17 cellular contexts compared by ENCODE assay signal in the genomic region with DNA sequence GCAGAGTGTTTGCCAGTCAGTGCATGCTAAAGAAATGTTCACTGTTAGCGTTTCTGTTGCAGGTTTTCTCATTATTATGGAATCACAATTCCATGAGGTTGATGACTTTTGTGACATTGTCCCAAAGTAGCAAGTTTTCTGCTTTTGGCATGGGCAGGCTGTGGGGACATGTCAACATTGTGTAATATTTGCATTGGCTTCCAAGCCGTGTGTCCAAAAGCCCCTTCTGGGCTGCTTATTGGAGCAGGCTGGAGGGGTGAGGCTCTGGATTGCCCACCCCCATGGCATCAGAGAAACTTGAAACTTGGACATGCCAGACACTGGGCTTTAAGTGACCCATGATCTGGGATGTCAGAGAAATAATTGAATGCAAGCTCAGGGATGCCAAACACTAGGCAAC.
"Had no signal": no experiment of that assay in that cellular context is flagged by ENCODE, and none has a peak within 500 bp of the region (broad histone marks: within the 10 kb centered on the region; RNA-seq: fewer than 3 reads in every experiment).

No MANE protein-coding gene starts in this region.

- ATAC-seq: naive thymus-derived CD8-positive, alpha-beta T cell had no signal

- H3K9me3 Mint-ChIP-seq: dendritic cell treated with granulocyte-macrophage colony-stimulating factor and Interleukin-4, amounts not matched to agents 40 ng/mL and 50 ng/mL, for 4 days; effector memory CD8-positive, alpha-beta T cell; endodermal cell; mesothelial cell of epicardium; naive B cell; naive thymus-derived CD8-positive, alpha-beta T cell had no signal

- H3K27me3 ChIP-seq: esophagus squamous epithelium had no signal

- H3K9me3 ChIP-seq: esophagus squamous epithelium, gastrocnemius medialis, heart right ventricle, left ventricle myocardium inferior, lower lobe of right lung, mucosa of descending colon had no signal

- H3K4me1 ChIP-seq: esophagus squamous epithelium, gastrocnemius medialis, heart right ventricle, left ventricle myocardium inferior, lower lobe of right lung had no signal

- H3K27ac ChIP-seq: epithelial cell of prostate, esophagus squamous epithelium, gastrocnemius medialis, heart right ventricle, left ventricle myocardium inferior, lower lobe of right lung had no signal

- DNase-seq: cortex of kidney, esophagus squamous epithelium, glutamatergic neuron, left ventricle myocardium inferior, lower lobe of right lung had no signal

- H3K4me3 ChIP-seq: esophagus squamous epithelium, gastrocnemius medialis, heart right ventricle, left ventricle myocardium inferior, lower lobe of right lung, mucosa of descending colon had no signal

- H3K36me3 ChIP-seq: esophagus squamous epithelium, gastrocnemius medialis, heart right ventricle, left ventricle myocardium inferior, lower lobe of right lung had no signal

- H3K27ac Mint-ChIP-seq: dendritic cell treated with granulocyte-macrophage colony-stimulating factor and Interleukin-4, amounts not matched to agents 40 ng/mL and 50 ng/mL, for 4 days; effector memory CD8-positive, alpha-beta T cell; endodermal cell; mesothelial cell of epicardium; naive B cell; naive thymus-derived CD8-positive, alpha-beta T cell had no signal

- H3K4me1 Mint-ChIP-seq: naive B cell; naive thymus-derived CD8-positive, alpha-beta T cell had no signal

- H3K4me3 Mint-ChIP-seq: dendritic cell treated with granulocyte-macrophage colony-stimulating factor and Interleukin-4, amounts not matched to agents 40 ng/mL and 50 ng/mL, for 4 days; effector memory CD8-positive, alpha-beta T cell; endodermal cell; mesothelial cell of epicardium; naive B cell; naive thymus-derived CD8-positive, alpha-beta T cell had no signal

- H3K36me3 Mint-ChIP-seq: mesothelial cell of epicardium; naive B cell; naive thymus-derived CD8-positive, alpha-beta T cell had no signal

- FAIRE-seq: endometrium, islet of Langerhans had no signal
